Comparison of ENCODE assay signal across 15 cellular contexts in genomic region chr3:195999896-196000295, GRCh38.
DNase-seq lines count a peak whose midpoint lies in the region; ATAC-seq and TF ChIP-seq lines count a peak whose summit lies in the region.
"Had no signal": no experiment of that assay in that cellular context is flagged by ENCODE, and none has a peak within 500 bp of the region (broad histone marks: within the 10 kb centered on the region; RNA-seq: fewer than 3 reads in every experiment).

No MANE protein-coding gene starts in this region.

- no peak overlapping the region for H3K18ac ChIP-seq in H9 (ENCODE audit: insufficient read length, low read depth, low read length)
- no peak overlapping the region for H3K18ac ChIP-seq in mesenchymal stem cell (ENCODE audit: low read depth in 1 of 2, low read length in 2 of 2)

- no peak overlapping the region for H3K9ac ChIP-seq in H9 (ENCODE audit: extremely low read depth, insufficient read length, low read length)
- no peak overlapping the region for H3K9ac ChIP-seq in mesenchymal stem cell (ENCODE audit: low read length)

- H4K8ac ChIP-seq in H9 (replicated peaks; ENCODE audit: insufficient read length, low read depth, low read length) = no peak overlapping the region
- H4K8ac ChIP-seq in mesenchymal stem cell (ENCODE audit: low read length) = no peak overlapping the region

- H3K9me3 ChIP-seq in A673 (ENCODE audit: low read depth, low read length, poor library complexity, severe bottlenecking) (no peaks in the 10 kb centered on the region), H9 (ENCODE audit: control insufficient read depth, low read depth, low read length) (peaks cover 9% of the 10 kb centered on the region), mesenchymal stem cell (ENCODE audit: control insufficient read depth, low read length) (peaks cover 3% of the 10 kb centered on the region), aorta (ENCODE audit: control insufficient read depth, low read length) (no peaks in the 10 kb centered on the region)
- H3K9me3 ChIP-seq: Caco-2 had no signal

- H3K27me3 Mint-ChIP-seq in H9 (ENCODE audit: low read depth) = peaks cover 28% of the 10 kb centered on the region

- no peak overlapping the region for H4K5ac ChIP-seq in H9 (ENCODE audit: insufficient read length, low read depth, low read length)

- H3K4ac ChIP-seq in H9 (ENCODE audit: low read depth, low read length) (no peak overlapping the region), mesenchymal stem cell (ENCODE audit: low read depth in 1 of 2, low read length in 2 of 2) (no peak overlapping the region)

- H3K27me3 ChIP-seq in A673 (replicated peaks; ENCODE audit: insufficient read depth, low read depth, low read length, poor library complexity) = no peaks in the 10 kb centered on the region
- no peaks in the 10 kb centered on the region for H3K27me3 ChIP-seq in H9 (ENCODE audit: insufficient read depth, low read length)
- peaks cover 22 to 38% of the 10 kb centered on the region in 2 experiments for H3K27me3 ChIP-seq in mesenchymal stem cell (ENCODE audit: control insufficient read depth in 1 of 2, insufficient read depth in 1 of 2, low read length in 2 of 2)
- H3K27me3 ChIP-seq in aorta (ENCODE audit: control insufficient read depth in 1 of 2, insufficient read depth in 2 of 2, low read length in 1 of 2) = no peaks in the 10 kb centered on the region

- H2BK120ac ChIP-seq in H9 (ENCODE audit: low read depth, low read length, poor library complexity, severe bottlenecking) (no peak overlapping the region), mesenchymal stem cell (ENCODE audit: low read depth, low read length) (no peak overlapping the region)

- H3K79me2 ChIP-seq in H9 (ENCODE audit: insufficient read depth, low read length) = no peaks in the 10 kb centered on the region

- H3K4me1 ChIP-seq in A673 (ENCODE audit: insufficient read depth, low read length, poor library complexity, severe bottlenecking) = no peaks in the 10 kb centered on the region
- H3K4me1 ChIP-seq in H9 (ENCODE audit: insufficient read depth, low read length) = no peaks in the 10 kb centered on the region
- no peaks in the 10 kb centered on the region for H3K4me1 ChIP-seq in mesenchymal stem cell (ENCODE audit: control insufficient read depth, insufficient read depth, low read depth, low read length)
- no peaks in the 10 kb centered on the region for H3K4me1 ChIP-seq in aorta (ENCODE audit: control insufficient read depth in 1 of 2, insufficient read depth in 2 of 2, low read length in 2 of 2)
- H3K4me1 ChIP-seq: Caco-2 had no signal

- WGBS in H9 (ENCODE audit: extremely low coverage, insufficient read length, low lambda C conversion rate) = no CpG with 5 or more reads among the region's 8 CpGs
- 85% methylated on average over 8 of the region's 8 CpGs for WGBS in mesenchymal stem cell
- 89 to 91% methylated on average over 8 of the region's 8 CpGs for WGBS in aorta, 2 donors

- no peak overlapping the region for H2BK20ac ChIP-seq in H9 (ENCODE audit: low read depth, low read length, poor library complexity, severe bottlenecking)

- H3K79me1 ChIP-seq in H9 (ENCODE audit: insufficient read depth, low read depth, low read length, poor library complexity, severe bottlenecking) (no peaks in the 10 kb centered on the region), mesenchymal stem cell (replicated peaks; ENCODE audit: low read length, poor library complexity, severe bottlenecking) (no peaks in the 10 kb centered on the region)

- intact Hi-C loops in A673 (cut with micrococcal nuclease; ENCODE audit: unreplicated experiment) (no loop called here), aorta (cut with DNase I) (no loop called here)

- CTCF ChIA-PET in A673 (lab: Charles Lee) = no interaction called here

- H2BK5ac ChIP-seq in H9 (ENCODE audit: insufficient read length, low read length) (no peak overlapping the region), mesenchymal stem cell (ENCODE audit: low read depth, low read length, poor library complexity, severe bottlenecking) (peak overlapping the region; percentile 47)

- H3K36me3 ChIP-seq in A673 (ENCODE audit: insufficient read depth, low read length, poor library complexity, severe bottlenecking) = no peaks in the 10 kb centered on the region
- no peaks in the 10 kb centered on the region for H3K36me3 ChIP-seq in mesenchymal stem cell (ENCODE audit: control insufficient read depth in 1 of 2, insufficient read depth in 2 of 2, low read depth in 1 of 2, low read length in 2 of 2)
- no peaks in the 10 kb centered on the region for H3K36me3 ChIP-seq in aorta (ENCODE audit: control insufficient read depth in 1 of 2, insufficient read depth in 2 of 2, low read length in 1 of 2)

- H3K23me2 ChIP-seq in H9 (ENCODE audit: insufficient read length, low read depth, low read length, poor library complexity, severe bottlenecking) = no peaks in the 10 kb centered on the region

- no peak overlapping the region for H3K4me3 ChIP-seq in A673 (ENCODE audit: low read depth, low read length, poor library complexity, severe bottlenecking)
- H3K4me3 ChIP-seq in choroid plexus epithelial cell (ENCODE audit: low read depth, low read length) = no peak overlapping the region
- no peak overlapping the region for H3K4me3 ChIP-seq in mesenchymal stem cell (ENCODE audit: insufficient read depth in 1 of 2, low read depth in 1 of 2, low read length in 2 of 2)
- H3K4me3 ChIP-seq in aorta (ENCODE audit: low read length in 2 of 2) = no peak overlapping the region
- H3K4me3 ChIP-seq: GM23338 had no signal

- TF ChIP-seq CTCF in A673 (conservative IDR thresholded peaks at IDR 0.05; ENCODE audit: low read depth, low read length) (no peak), H9 (conservative IDR thresholded peaks at IDR 0.05) (no peak), choroid plexus epithelial cell (conservative IDR thresholded peaks at IDR 0.05; ENCODE audit: low read depth, low read length) (no peak)

- H3K27ac ChIP-seq in A673 (ENCODE audit: low read depth, low read length, poor library complexity, severe bottlenecking) = no peak overlapping the region
- H3K27ac ChIP-seq in H9 (ENCODE audit: insufficient read length, low read depth, low read length) = no peak overlapping the region
- H3K27ac ChIP-seq in mesenchymal stem cell (ENCODE audit: low read length, poor library complexity, severe bottlenecking) = no peak overlapping the region
- H3K27ac ChIP-seq in aorta (ENCODE audit: low read depth in 1 of 2, low read length in 2 of 2) = no peak overlapping the region

- no peaks in the 10 kb centered on the region for H4K20me1 ChIP-seq in H9 (ENCODE audit: control insufficient read depth, insufficient read depth, insufficient read length)

- H2BK12ac ChIP-seq in H9 (ENCODE audit: insufficient read length, low read depth, low read length) (no peak overlapping the region), mesenchymal stem cell (ENCODE audit: low read length in 2 of 2) (no peak overlapping the region)

- H3K4me3 Mint-ChIP-seq in H9 = no peak overlapping the region
- H3K4me3 Mint-ChIP-seq: B cell; CD8-positive, alpha-beta T cell; GM23338 had no signal

- H2AK5ac ChIP-seq in H9 (ENCODE audit: insufficient read length, low read length) (no peak overlapping the region), mesenchymal stem cell (ENCODE audit: low read length, severe bottlenecking) (no peak overlapping the region)

- H3K36me3 Mint-ChIP-seq in H9 (ENCODE audit: insufficient read depth in 1 of 3, low read depth in 3 of 3) = peaks cover 4 to 16% (median 10%) of the 10 kb centered on the region in 3 experiments; a peak in 6 of 7 replicates
- H3K36me3 Mint-ChIP-seq: CD8-positive, alpha-beta T cell had no signal

- H3K4me2 ChIP-seq in H9 (ENCODE audit: insufficient read depth, insufficient read length, low read length) = no peak overlapping the region
- no peak overlapping the region for H3K4me2 ChIP-seq in mesenchymal stem cell (ENCODE audit: low read length, poor library complexity, severe bottlenecking)
- H3K4me2 ChIP-seq: GM23338 had no signal

- H2AFZ ChIP-seq in H9 (ENCODE audit: low read length) = no peak overlapping the region
- no peak overlapping the region for H2AFZ ChIP-seq in mesenchymal stem cell (ENCODE audit: low read depth, low read length)
- H2AFZ ChIP-seq: GM23338 had no signal

- H3T11ph ChIP-seq in H9 (ENCODE audit: low read length) = no peak overlapping the region

- H3K56ac ChIP-seq in H9 (ENCODE audit: insufficient read length, low read depth, low read length) = no peak overlapping the region

- no peak overlapping the region for H3K27ac Mint-ChIP-seq in H9
- H3K27ac Mint-ChIP-seq: B cell; CD8-positive, alpha-beta T cell; GM23338 had no signal

- H3K14ac ChIP-seq in H9 (ENCODE audit: insufficient read depth, low read length) = no peak overlapping the region
- no peak overlapping the region for H3K14ac ChIP-seq in mesenchymal stem cell (ENCODE audit: low read length in 2 of 2)

- POLR2A ChIA-PET in A673 (lab: Charles Lee; ENCODE audit: low non-redundant PET) = no interaction called here

- H3K4me1 Mint-ChIP-seq in H9 = no peaks in the 10 kb centered on the region
- H3K4me1 Mint-ChIP-seq: B cell, GM23338 had no signal

- peaks cover 12 to 15% of the 10 kb centered on the region in 2 experiments; a peak in 4 of 5 replicates for H3K9me3 Mint-ChIP-seq in H9
- H3K9me3 Mint-ChIP-seq: CD8-positive, alpha-beta T cell had no signal

- no TSS peak for BruUV-seq in A673 (replicated peaks; lab: Mats Ljungman, UMichigan)

- DNase-seq in A673 (ENCODE audit: low spot score) (peak; percentile 21), H9 (peak; percentile 11), choroid plexus epithelial cell (ENCODE audit: low read depth) (peak; percentile 26), mesenchymal stem cell (no peak), HCEC 1CT (no peak), aorta (no peak), DMS53 treated with DMSO at 0.1 percent for 48 hours (lab: John Stamatoyannopoulos, UW; ENCODE audit: unreplicated experiment) (no peak), COLO829 (ENCODE audit: low spot score) (no peak)
- DNase-seq: Caco-2; CD8-positive, alpha-beta T cell; GF-D8; H7 had no signal

- ATAC-seq in aorta (ENCODE audit: low FRiP score) = no peak
- ATAC-seq: CD8-positive, alpha-beta T cell; GM23338; HepG2 had no signal

- H2BK15ac ChIP-seq in H9 (ENCODE audit: low read depth, low read length) (no peak overlapping the region), mesenchymal stem cell (ENCODE audit: low read depth, poor library complexity, severe bottlenecking) (no peak overlapping the region)

- H3K23ac ChIP-seq in H9 (ENCODE audit: insufficient read length, low read depth, low read length) (no peak overlapping the region), mesenchymal stem cell (ENCODE audit: low read length in 2 of 2) (no peak overlapping the region)

- H4K91ac ChIP-seq in H9 (ENCODE audit: insufficient read length, low read depth, low read length) = no peak overlapping the region
- H4K91ac ChIP-seq in mesenchymal stem cell (ENCODE audit: low read length) = no peak overlapping the region

Comparison
In these comparisons a context has a peak if more than half of its experiments do, and no peak if none do; other contexts are left out.
1. DNase-seq: peak in A673 (single experiment), H9 (single experiment) and choroid plexus epithelial cell (single experiment); none in mesenchymal stem cell (single experiment), HCEC 1CT (single experiment), aorta (0 of 2), DMS53 treated with DMSO at 0.1 percent for 48 hours (single experiment) and COLO829 (single experiment).